Comparison of ENCODE assay signal across 3 cellular contexts in genomic region chr17:39929657-39930407, GRCh38.
TF ChIP-seq lines count a peak whose summit lies in the region.

No MANE protein-coding gene starts in this region.

TF ChIP-seq in A549, 52 proteins besides CTCF, POLR2A, EP300 and RAD21:
- TF ChIP-seq TP53 (CRISPR knock-in tag; IDR thresholded peaks at IDR 0.05): no peak
- TF ChIP-seq, protein P1, sequence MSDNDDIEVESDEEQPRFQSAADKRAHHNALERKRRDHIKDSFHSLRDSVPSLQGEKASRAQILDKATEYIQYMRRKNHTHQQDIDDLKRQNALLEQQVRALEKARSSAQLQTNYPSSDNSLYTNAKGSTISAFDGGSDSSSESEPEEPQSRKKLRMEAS (IDR thresholded peaks at IDR 0.05): no peak
- TF ChIP-seq SREBF2 (IDR thresholded peaks at IDR 0.05): no peak
- TF ChIP-seq FOSL2 (IDR thresholded peaks at IDR 0.05): peak; percentile 44; the same call in 1 of the 2 replicates
- peak; percentile 87 for TF ChIP-seq FOSL2 (CRISPR knock-in tag; IDR thresholded peaks at IDR 0.05)
- peak in 1 of 2 experiments; percentile 63; a peak in 1 of 4 replicates for TF ChIP-seq CEBPB (IDR thresholded peaks at IDR 0.05)
- TF ChIP-seq BHLHE40 (IDR thresholded peaks at IDR 0.05; ENCODE audit: low read depth, low read length): no peak
- TF ChIP-seq GATA3 (IDR thresholded peaks at IDR 0.05; ENCODE audit: borderline replicate concordance): peak; percentile 6; the same call in 1 of the 2 replicates

TF ChIP-seq in HEK293, 187 proteins besides CTCF, POLR2A, EP300 and RAD21:
- TF ChIP-seq ZNF792 (tag by site-specific recombination; IDR thresholded peaks at IDR 0.05) (no peak), SP7 (tag by site-specific recombination; IDR thresholded peaks at IDR 0.05) (0 out of 2 replicates have a peak, but pooled peaks have one; percentile 71), ZNF146 (tag by site-specific recombination; IDR thresholded peaks at IDR 0.05) (peak; percentile 2; the same call in 1 of the 2 replicates), ZNF132 (tag by site-specific recombination; IDR thresholded peaks at IDR 0.05; ENCODE audit: borderline replicate concordance) (no peak)
- TF ChIP-seq, protein P2, sequence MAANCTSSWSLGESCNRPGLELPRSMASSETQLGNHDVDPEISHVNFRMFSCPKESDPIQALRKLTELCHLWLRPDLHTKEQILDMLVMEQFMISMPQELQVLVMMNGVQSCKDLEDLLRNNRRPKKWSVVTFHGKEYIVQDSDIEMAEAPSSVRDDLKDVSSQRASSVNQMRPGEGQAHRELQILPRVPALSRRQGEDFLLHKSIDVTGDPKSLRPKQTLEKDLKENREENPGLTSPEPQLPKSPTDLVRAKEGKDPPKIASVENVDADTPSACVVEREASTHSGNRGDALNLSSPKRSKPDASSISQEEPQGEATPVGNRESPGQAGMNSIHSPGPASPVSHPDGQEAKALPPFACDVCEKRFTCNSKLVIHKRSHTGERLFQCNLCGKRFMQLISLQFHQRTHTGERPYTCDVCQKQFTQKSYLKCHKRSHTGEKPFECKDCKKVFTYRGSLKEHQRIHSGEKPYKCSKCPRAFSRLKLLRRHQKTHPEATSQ (tag by site-specific recombination; IDR thresholded peaks at IDR 0.05): no peak

TF ChIP-seq in GM12878, 131 proteins besides CTCF, POLR2A, EP300 and RAD21:
- TF ChIP-seq NFIC (IDR thresholded peaks at IDR 0.05; ENCODE audit: low read depth, low read length): 0 out of 2 replicates have a peak, but pooled peaks have one; percentile 9
- TF ChIP-seq MXI1 (IDR thresholded peaks at IDR 0.05; ENCODE audit: low read depth, low read length): no peak
- TF ChIP-seq, protein P3, sequence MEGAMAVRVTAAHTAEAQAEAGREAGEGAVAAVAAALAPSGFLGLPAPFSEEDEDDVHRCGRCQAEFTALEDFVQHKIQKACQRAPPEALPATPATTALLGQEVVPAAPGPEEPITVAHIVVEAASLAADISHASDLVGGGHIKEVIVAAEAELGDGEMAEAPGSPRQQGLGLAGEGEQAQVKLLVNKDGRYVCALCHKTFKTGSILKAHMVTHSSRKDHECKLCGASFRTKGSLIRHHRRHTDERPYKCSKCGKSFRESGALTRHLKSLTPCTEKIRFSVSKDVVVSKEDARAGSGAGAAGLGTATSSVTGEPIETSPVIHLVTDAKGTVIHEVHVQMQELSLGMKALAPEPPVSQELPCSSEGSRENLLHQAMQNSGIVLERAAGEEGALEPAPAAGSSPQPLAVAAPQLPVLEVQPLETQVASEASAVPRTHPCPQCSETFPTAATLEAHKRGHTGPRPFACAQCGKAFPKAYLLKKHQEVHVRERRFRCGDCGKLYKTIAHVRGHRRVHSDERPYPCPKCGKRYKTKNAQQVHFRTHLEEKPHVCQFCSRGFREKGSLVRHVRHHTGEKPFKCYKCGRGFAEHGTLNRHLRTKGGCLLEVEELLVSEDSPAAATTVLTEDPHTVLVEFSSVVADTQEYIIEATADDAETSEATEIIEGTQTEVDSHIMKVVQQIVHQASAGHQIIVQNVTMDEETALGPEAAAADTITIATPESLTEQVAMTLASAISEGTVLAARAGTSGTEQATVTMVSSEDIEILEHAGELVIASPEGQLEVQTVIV (IDR thresholded peaks at IDR 0.05; ENCODE audit: borderline replicate concordance, partially characterized antibody): no peak
